Comparison of ENCODE assay signal across 24 cellular contexts in genomic region chr2:85397925-85398331, GRCh38. TPM values are rescaled to one million over a fixed set of nuclear protein-coding genes. Genes with fewer than 3 reads are reported as not detected.
DNase-seq lines count a peak whose midpoint lies in the region; ATAC-seq and TF ChIP-seq lines count a peak whose summit lies in the region.
"Had no signal": no experiment of that assay in that cellular context is flagged by ENCODE, and none has a peak within 500 bp of the region (broad histone marks: within the 10 kb centered on the region; RNA-seq: fewer than 3 reads in every experiment).

No MANE protein-coding gene starts in this region.

- H3K79me2 ChIP-seq in mammary epithelial cell (ENCODE audit: insufficient read depth, low read length): peaks cover 3% of the 10 kb centered on the region

- TF ChIP-seq CTCF in breast epithelium (IDR thresholded peaks at IDR 0.05) (no peak), mammary epithelial cell (conservative IDR thresholded peaks at IDR 0.05 in 1 of 2, IDR thresholded peaks at IDR 0.05 in 1 of 2; ENCODE audit: extremely low read depth in 1 of 2, insufficient read depth in 1 of 2, low read depth in 1 of 2, low read length in 2 of 2) (no peak), vagina (IDR thresholded peaks at IDR 0.05) (no peak)

- H3K9me3 ChIP-seq in breast epithelium (no peaks in the 10 kb centered on the region), mammary epithelial cell (replicated peaks; ENCODE audit: insufficient read depth, low read length) (no peaks in the 10 kb centered on the region), vagina (no peaks in the 10 kb centered on the region)
- H3K9me3 ChIP-seq: BLaER1 treated with 17β-estradiol and CSF1 and Interleukin-3, amounts not matched to agents 10 nM and 100 nM; left lung; transverse colon had no signal

- in situ Hi-C loops in mammary epithelial cell (cut with MboI; ENCODE audit: low sequenced_read_pairs in 2 of 2): no loop called here

- 30% methylated on average over 4 of the region's 4 CpGs for WGBS in mammary epithelial cell (ENCODE audit: low coverage, missing lambda C conversion rate)

- dilution Hi-C loops in mammary epithelial cell (cut with HindIII; ENCODE audit: low sequenced_read_pairs): no loop called here

- H4K20me1 ChIP-seq in mammary epithelial cell (ENCODE audit: insufficient read depth, low read length): no peaks in the 10 kb centered on the region

- H2AFZ ChIP-seq in mammary epithelial cell (ENCODE audit: low read depth, low read length): no peak overlapping the region
- H2AFZ ChIP-seq: GM23248 had no signal

- H3K4me2 ChIP-seq in mammary epithelial cell (ENCODE audit: insufficient read depth, low read depth, low read length): no peak overlapping the region
- H3K4me2 ChIP-seq: BLaER1 treated with 17β-estradiol and CSF1 and Interleukin-3, amounts not matched to agents 10 nM and 100 nM had no signal

- H3K27ac ChIP-seq in breast epithelium (peak overlapping the region; percentile 86 to 88), mammary epithelial cell (ENCODE audit: insufficient read depth, low read depth, low read length) (no peak overlapping the region), vagina (peak overlapping the region; percentile 63)
- H3K27ac ChIP-seq: GM23248, left lung had no signal

- no peak for ATAC-seq in sciatic nerve
- ATAC-seq: left lung had no signal

- TF ChIP-seq POLR2A in breast epithelium (IDR thresholded peaks at IDR 0.05) (no peak), vagina (IDR thresholded peaks at IDR 0.05) (no peak)

- CTCF ChIA-PET in mammary epithelial cell (lab: Charles Lee; ENCODE audit: low non-redundant PET): no interaction called here

- BruUV-seq in mammary epithelial cell (replicated peaks; lab: Mats Ljungman, UMichigan): no TSS peak

- peaks cover 0 to 16% of the 10 kb centered on the region in 2 donors for H3K4me1 ChIP-seq in breast epithelium
- no peaks in the 10 kb centered on the region for H3K4me1 ChIP-seq in mammary epithelial cell (ENCODE audit: insufficient read depth, low read length)
- H3K4me1 ChIP-seq in vagina: peaks cover 51% of the 10 kb centered on the region

- intact Hi-C loops in breast epithelium (cut with DNase I; ENCODE audit: low total_unique reads): no loop called here
- intact Hi-C loops in mammary epithelial cell (cut with micrococcal nuclease): no loop called here
- intact Hi-C loops in sciatic nerve (cut with DNase I): no loop called here
- intact Hi-C loops in vagina (cut with DNase I): no loop called here

- peak in 1 of 2 donors; percentile 49 for DNase-seq in breast epithelium (ENCODE audit: low spot score in 2 of 2)
- DNase-seq in mammary epithelial cell: no peak
- DNase-seq in iPS-NIHi11 (ENCODE audit: low spot score): peak; percentile 0
- DNase-seq in sciatic nerve (ENCODE audit: low spot score): peak; percentile 36
- no peak for DNase-seq in vagina (ENCODE audit: extremely low spot score in 2 of 2)
- no peak for DNase-seq in cerebellum (ENCODE audit: low spot score)
- DNase-seq in activated CD4-positive, alpha-beta T cell treated with anti-CD3 and anti-CD28 coated beads for 1 hour: no peak
- DNase-seq in NCI-H1417 (lab: John Stamatoyannopoulos, UW): no peak
- DNase-seq: activated CD4-positive, alpha-beta T cell treated with anti-CD3 and anti-CD28 coated beads for 36 hours; Calu3; EL; GM23248; KG1; MV-4-11; NCI-H1694; NCI-H69; nephron progenitor cell; SHP77 treated with DMSO at 0.1 percent for 48 hours; small intestine; stimulated activated CD4-positive, alpha-beta T cell treated with anti-CD3 and anti-CD28 coated beads, Interleukin-2, amount 100 ng/mL, for 48 hours; stimulated activated naive CD4-positive, alpha-beta T cell treated with Interleukin-2 at 50 U/mL for 16 hours; transverse colon had no signal

- H3K4me3 ChIP-seq in breast epithelium (no peak overlapping the region), mammary epithelial cell (replicated peaks in 1 of 3; ENCODE audit: insufficient read depth in 1 of 3, low read depth in 2 of 3, low read length in 3 of 3) (no peak overlapping the region), vagina (no peak overlapping the region)
- H3K4me3 ChIP-seq: BLaER1 treated with 17β-estradiol and CSF1 and Interleukin-3, amounts not matched to agents 10 nM and 100 nM; GM23248; left lung; transverse colon had no signal

- no peaks in the 10 kb centered on the region for H3K36me3 ChIP-seq in breast epithelium
- H3K36me3 ChIP-seq in mammary epithelial cell (ENCODE audit: insufficient read depth, low read length): no peaks in the 10 kb centered on the region
- peaks cover 2 to 50% of the 10 kb centered on the region in 2 donors for H3K36me3 ChIP-seq in vagina
- H3K36me3 ChIP-seq: transverse colon had no signal

- H3K27me3 ChIP-seq in breast epithelium (no peaks in the 10 kb centered on the region), mammary epithelial cell (ENCODE audit: insufficient read depth, low read length) (no peaks in the 10 kb centered on the region), vagina (no peaks in the 10 kb centered on the region)
- H3K27me3 ChIP-seq: BLaER1 treated with 17β-estradiol and CSF1 and Interleukin-3, amounts not matched to agents 10 nM and 100 nM; left lung; transverse colon had no signal

- H3K9ac ChIP-seq in mammary epithelial cell (ENCODE audit: insufficient read depth, low read length): no peak overlapping the region
- H3K9ac ChIP-seq: GM23248 had no signal

RNA-seq across cellular contexts. Expression of gene CAPG, which starts 12.2 kb away (rescaled TPM):
- 100 to 1,000 TPM; 102 to 254 (median 109) TPM for total RNA-seq in breast epithelium
- total RNA-seq in mammary epithelial cell: 100 to 1,000 TPM; 140 to 186 TPM
- polyA plus RNA-seq in mammary epithelial cell: 342 TPM
- polyA minus RNA-seq in mammary epithelial cell: 129 TPM
- 60.7 TPM for total RNA-seq in sciatic nerve
- 165 TPM for total RNA-seq in vagina
- total RNA-seq in cerebellum: 6.3 TPM

RNA-seq across cellular contexts. Expression of gene SH2D6, which starts 20.6 kb away (rescaled TPM):
- total RNA-seq in breast epithelium (not detected), mammary epithelial cell (under 1 TPM in 1 of 2 donors, not detected in 1; 0.78 TPM), sciatic nerve (0.40 TPM), vagina (not detected), cerebellum (0.54 TPM)
- polyA plus RNA-seq in mammary epithelial cell: 0.06 TPM
- polyA minus RNA-seq in mammary epithelial cell: not detected
- total RNA-seq: GM23248 had no signal

RNA-seq across cellular contexts. Expression of gene ELMOD3, which starts 43.4 kb away (rescaled TPM):
- 100 to 1,000 TPM in 1 of 3 donors, 10 to 100 TPM in 2; 42.9 to 149 (median 47.0) TPM for total RNA-seq in breast epithelium
- total RNA-seq in mammary epithelial cell: 10 to 100 TPM; 17.5 to 23.0 TPM
- polyA plus RNA-seq in mammary epithelial cell: 14.3 TPM
- 13.5 TPM for polyA minus RNA-seq in mammary epithelial cell
- total RNA-seq in sciatic nerve: 29.6 TPM
- 44.7 TPM for total RNA-seq in vagina
- total RNA-seq in cerebellum: 24.8 TPM

RNA-seq across cellular contexts. Expression of gene RETSAT, which starts 43.6 kb away (rescaled TPM):
- total RNA-seq in breast epithelium (100 to 1,000 TPM in 2 of 3 donors, 10 to 100 TPM in 1; 96.4 to 534 (median 101) TPM), mammary epithelial cell (100 to 1,000 TPM in 1 of 2 donors, 10 to 100 TPM in 1; 94.7 to 157 TPM), sciatic nerve (42.8 TPM), vagina (62.1 TPM), cerebellum (16.0 TPM)
- 62.0 TPM for polyA plus RNA-seq in mammary epithelial cell
- 90.5 TPM for polyA minus RNA-seq in mammary epithelial cell

Comparison
In these comparisons a context has a peak if more than half of its experiments do, and no peak if none do; other contexts are left out.
1. DNase-seq: peak in iPS-NIHi11 (single experiment) and sciatic nerve (single experiment); none in mammary epithelial cell (single experiment), vagina (0 of 2), cerebellum (single experiment), activated CD4-positive, alpha-beta T cell treated with anti-CD3 and anti-CD28 coated beads for 1 hour (single experiment) and NCI-H1417 (0 of 3).